Comparison of ENCODE assay signal across 8 cellular contexts in the genomic region with DNA sequence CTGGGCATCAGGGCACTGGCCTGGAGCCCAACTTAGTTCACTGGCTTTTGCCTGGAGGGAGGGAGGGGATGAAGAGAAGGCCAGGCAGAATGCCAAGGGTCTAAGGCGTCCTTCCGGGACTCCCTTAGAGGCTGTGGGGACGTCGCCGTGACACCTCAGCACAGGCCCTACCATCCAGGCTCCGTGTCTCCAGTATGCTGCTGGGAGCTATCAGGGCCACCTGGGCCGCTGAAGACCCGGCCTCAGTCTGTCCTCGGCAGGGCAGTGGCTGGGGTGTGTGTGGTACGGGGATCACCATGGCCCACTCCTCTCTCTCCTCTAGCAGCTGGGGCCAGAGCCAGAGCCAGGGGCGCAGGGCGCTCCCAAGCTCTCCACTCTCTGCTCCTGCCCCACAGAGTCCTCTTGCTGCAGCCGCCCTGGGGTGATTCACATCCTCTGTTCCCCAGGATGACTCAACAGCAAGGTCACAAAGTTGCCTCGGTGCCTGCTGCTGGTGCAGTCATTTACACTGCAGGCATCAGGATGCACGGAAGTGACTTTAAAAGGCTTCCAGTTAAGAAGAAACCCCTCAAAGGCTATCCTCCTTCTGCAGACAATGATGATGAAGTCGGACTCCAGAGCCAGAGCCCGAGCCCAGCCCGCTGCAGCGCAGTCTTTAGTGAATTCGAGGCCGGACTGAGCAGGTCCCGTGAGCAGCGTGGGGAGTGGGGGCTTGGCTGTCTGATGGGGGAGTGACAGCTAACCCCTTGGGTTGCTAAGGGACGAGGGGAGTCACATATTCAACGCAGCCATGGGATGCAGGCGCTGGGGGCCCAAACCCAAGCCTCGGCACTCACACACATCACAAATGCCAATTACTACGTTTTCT. TPM values are rescaled to one million over a fixed set of nuclear protein-coding genes. Genes with fewer than 3 reads are reported as not detected.
DNase-seq lines count a peak whose midpoint lies in the region; ATAC-seq and TF ChIP-seq lines count a peak whose summit lies in the region.

No MANE protein-coding gene starts in this region.

- no peak for TF ChIP-seq CTCF in AG09319 (IDR thresholded peaks at IDR 0.05; ENCODE audit: low read depth, low read length)

- peak overlapping the region; percentile 39 for H3K9ac ChIP-seq in HUES6 (ENCODE audit: low read length)

- ATAC-seq in GM18498 (IDR thresholded peaks at IDR 0.05; ENCODE audit: unreplicated experiment) (no peak), GM21447 (IDR thresholded peaks at IDR 0.05; ENCODE audit: unreplicated experiment) (no peak), GM21515 (IDR thresholded peaks at IDR 0.05; ENCODE audit: unreplicated experiment) (no peak)

- no peak overlapping the region for H3K27ac ChIP-seq in HUES6 (ENCODE audit: low read depth, low read length)
- peak overlapping the region; percentile 52 for H3K27ac ChIP-seq in mesodermal cell (ENCODE audit: low read depth, low read length, severe bottlenecking)

- DNase-seq in AG09319 (ENCODE audit: extremely low read depth, low read depth) (peak; percentile 44), amniotic stem cell (lab: John Stamatoyannopoulos, UW) (peak; percentile 75), GM19238 (ENCODE audit: insufficient read length, low spot score) (no peak)

- H3K4me1 ChIP-seq in HUES6 (ENCODE audit: control insufficient read depth, insufficient read depth, low read length) (peaks cover 21% of the 10 kb centered on the region), mesodermal cell (ENCODE audit: control insufficient read depth, insufficient read depth, low read length, poor library complexity, severe bottlenecking) (peaks cover 19% of the 10 kb centered on the region)

- peaks cover 46% of the 10 kb centered on the region for H3K27me3 ChIP-seq in HUES6 (ENCODE audit: control insufficient read depth, insufficient read depth, low read length)

- H3K36me3 ChIP-seq in HUES6 (ENCODE audit: control insufficient read depth, insufficient read depth, low read length), result no peaks in the 10 kb centered on the region
- H3K36me3 ChIP-seq in mesodermal cell (ENCODE audit: control insufficient read depth, insufficient read depth, low read length), result no peaks in the 10 kb centered on the region

- H3K4me3 ChIP-seq in HUES6 (ENCODE audit: low read depth, low read length) (peak overlapping the region; percentile 37; the same call in 1 of the 2 replicates), mesodermal cell (ENCODE audit: extremely low read depth, insufficient read depth, low read length, poor library complexity, severe bottlenecking) (no peak overlapping the region)

- 46 to 47% methylated on average over 15 to 23 of the region's 28 CpGs for WGBS in mesodermal cell (ENCODE audit: insufficient coverage in 2 of 2), 2 experiments

- H3K9me3 ChIP-seq in HUES6 (ENCODE audit: control insufficient read depth, insufficient read depth, low read depth, low read length) (no peaks in the 10 kb centered on the region; the same call in 1 of the 2 replicates), mesodermal cell (ENCODE audit: control insufficient read depth, low read length) (no peaks in the 10 kb centered on the region)

RNA-seq across cellular contexts. Expression of gene SNORC, which starts 31.9 kb away (rescaled TPM):
- 2.5 TPM for polyA plus RNA-seq in mesodermal cell (2013, experiment 1 of 2)
- 0.86 TPM for polyA plus RNA-seq in mesodermal cell (2013, experiment 2 of 2)
